In the genomic region with DNA sequence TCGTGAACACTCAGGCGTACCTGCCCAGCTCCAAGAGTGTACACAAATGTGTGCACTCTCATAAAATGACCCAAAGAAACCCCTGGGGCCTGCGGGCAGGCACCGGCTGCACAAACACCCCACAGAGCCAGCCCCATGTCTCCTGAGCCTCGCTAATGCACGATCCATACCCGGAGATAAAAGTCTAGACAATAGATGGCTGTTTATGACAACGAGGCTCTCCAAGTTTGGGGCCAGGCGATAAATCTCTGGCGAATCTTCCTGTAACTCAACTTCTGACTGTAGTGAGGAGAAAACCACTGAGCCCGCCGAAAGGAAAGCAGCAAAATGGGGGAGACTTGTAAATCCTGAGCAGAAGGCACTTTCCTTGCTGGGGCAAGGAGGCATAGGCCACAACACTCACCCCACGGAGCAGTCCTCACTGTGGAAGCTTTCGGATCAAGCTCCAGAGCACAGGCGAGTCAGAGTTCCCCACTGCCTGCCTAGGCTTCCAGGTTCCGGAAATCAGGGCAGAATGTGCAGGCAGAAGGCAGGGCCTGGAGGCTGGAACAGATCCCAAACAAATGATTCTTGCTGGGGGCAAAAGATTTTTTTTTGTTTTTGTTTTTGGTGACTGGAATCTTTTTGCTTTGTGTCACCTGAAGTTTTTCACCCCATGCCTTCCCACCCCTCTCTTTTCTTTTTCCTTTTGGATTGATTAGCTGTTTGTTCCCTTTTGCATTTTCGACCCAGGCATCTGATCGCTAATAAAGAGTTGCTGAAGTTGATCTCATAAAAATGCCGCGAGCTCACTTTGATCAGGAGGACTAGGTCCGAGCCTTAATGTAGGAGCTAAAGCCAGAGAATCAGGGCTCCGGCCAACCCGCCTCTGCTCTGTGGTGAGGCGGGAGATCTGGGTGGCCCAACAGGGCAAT, we compare ENCODE assay signal across 25 cellular contexts. TPM values are rescaled to one million over a fixed set of nuclear protein-coding genes. Genes with fewer than 3 reads are reported as not detected.
DNase-seq lines count a peak whose midpoint lies in the region; ATAC-seq and TF ChIP-seq lines count a peak whose summit lies in the region.
"Had no signal": no experiment of that assay in that cellular context is flagged by ENCODE, and none has a peak within 500 bp of the region (broad histone marks: within the 10 kb centered on the region; RNA-seq: fewer than 3 reads in every experiment).

No MANE protein-coding gene starts in this region.

- no peaks in the 10 kb centered on the region for H3K9me3 Mint-ChIP-seq in nephron
- no peaks in the 10 kb centered on the region for H3K9me3 Mint-ChIP-seq in activated CD4-positive, alpha-beta T cell treated with anti-CD3 and anti-CD28 coated beads for 36 hours (ENCODE audit: low read depth)
- H3K9me3 Mint-ChIP-seq: activated T-cell treated with anti-CD3 and anti-CD28 coated beads, Interleukin-2, amount 50 U/mL, for 72 hours had no signal

- peak overlapping the region in 2 of 3 experiments; percentile 45 to 77 for H3K4me3 Mint-ChIP-seq in nephron
- no peak overlapping the region for H3K4me3 Mint-ChIP-seq in activated CD4-positive, alpha-beta T cell treated with anti-CD3 and anti-CD28 coated beads for 36 hours
- H3K4me3 Mint-ChIP-seq: activated naive CD4-positive, alpha-beta T cell treated with anti-CD3 and anti-CD28 coated beads for 36 hours; activated T-cell treated with anti-CD3 and anti-CD28 coated beads, Interleukin-2, amount 50 U/mL, for 72 hours had no signal

- ATAC-seq in HG03442 (IDR thresholded peaks at IDR 0.05; ENCODE audit: unreplicated experiment): no peak
- no peak for ATAC-seq in activated CD4-positive, alpha-beta T cell treated with anti-CD3 and anti-CD28 coated beads for 36 hours
- ATAC-seq: activated T-cell treated with anti-CD3 and anti-CD28 coated beads, Interleukin-2, amount 50 U/mL, for 72 hours; lower lobe of right lung; Right ventricle myocardium inferior; upper lobe of right lung had no signal

- peak overlapping the region in 2 of 3 experiments; percentile 34 to 68 for H3K27ac Mint-ChIP-seq in nephron
- no peak overlapping the region for H3K27ac Mint-ChIP-seq in activated CD4-positive, alpha-beta T cell treated with anti-CD3 and anti-CD28 coated beads for 36 hours
- H3K27ac Mint-ChIP-seq: activated naive CD4-positive, alpha-beta T cell treated with anti-CD3 and anti-CD28 coated beads for 36 hours; activated T-cell treated with anti-CD3 and anti-CD28 coated beads, Interleukin-2, amount 50 U/mL, for 72 hours had no signal

- DNase-seq in A172 (ENCODE audit: low spot score): peak; percentile 25
- DNase-seq in HFF-Myc (ENCODE audit: extremely low read depth, low read depth): no peak
- DNase-seq in fibroblast of villous mesenchyme (ENCODE audit: low read depth): no peak
- no peak for DNase-seq in ACHN
- DNase-seq in NCI-H2227 (lab: John Stamatoyannopoulos, UW; ENCODE audit: unreplicated experiment): no peak
- no peak for DNase-seq in activated CD4-positive, alpha-beta T cell treated with anti-CD3 and anti-CD28 coated beads for 36 hours
- DNase-seq: activated CD4-positive, alpha-beta T cell treated with anti-CD3 and anti-CD28 coated beads for 1 hour; activated naive CD4-positive, alpha-beta T cell treated with anti-CD3 and anti-CD28 coated beads for 36 hours; activated T-cell treated with anti-CD3 and anti-CD28 coated beads, Interleukin-2, amount 50 U/mL, for 72 hours; anterior cingulate cortex; dermis blood vessel endothelial cell; hypothalamus; Karpas-422; lower lobe of right lung; NCI-H187; NCI-H748 treated with DMSO at 0.1 percent for 48 hours; stomach; SW 1271; upper lobe of right lung had no signal

- TF ChIP-seq CTCF in HFF-Myc (IDR thresholded peaks at IDR 0.05; ENCODE audit: low read depth, low read length, missing control alignments): no peak
- no peak for TF ChIP-seq CTCF in fibroblast of villous mesenchyme (IDR thresholded peaks at IDR 0.05; ENCODE audit: insufficient read depth, low read depth, low read length)
- no peak for TF ChIP-seq CTCF in nephron (IDR thresholded peaks at IDR 0.05; ENCODE audit: unreplicated experiment in 3 of 3)

- in situ Hi-C loops in ACHN (cut with HindIII; ENCODE audit: low pct_ligation_motif_present, low pct_unique_long_range_greater_than_20kb, low sequenced_read_pairs): no loop called here

- POLR2A ChIA-PET in activated CD4-positive, alpha-beta T cell treated with anti-CD3 and anti-CD28 coated beads for 36 hours (lab: Charles Lee): no interaction called here

- H3K4me3 ChIP-seq in HFF-Myc (replicated peaks; ENCODE audit: low read depth, low read length) (peak overlapping the region; percentile 49), fibroblast of villous mesenchyme (ENCODE audit: low read depth, low read length) (peak overlapping the region; percentile 66)
- H3K4me3 ChIP-seq: lower lobe of right lung, stomach, upper lobe of right lung had no signal

- H3K27me3 Mint-ChIP-seq in nephron (ENCODE audit: low read depth): peaks cover 100% of the 10 kb centered on the region
- H3K27me3 Mint-ChIP-seq in activated CD4-positive, alpha-beta T cell treated with anti-CD3 and anti-CD28 coated beads for 36 hours: peaks cover 94% of the 10 kb centered on the region

- no peaks in the 10 kb centered on the region for H3K36me3 Mint-ChIP-seq in nephron (ENCODE audit: low read depth)
- H3K36me3 Mint-ChIP-seq in activated CD4-positive, alpha-beta T cell treated with anti-CD3 and anti-CD28 coated beads for 36 hours (ENCODE audit: low read depth): no peaks in the 10 kb centered on the region

- intact Hi-C loops in activated CD4-positive, alpha-beta T cell treated with anti-CD3 and anti-CD28 coated beads for 36 hours (cut with DNase I, micrococcal nuclease): no loop called here

- CTCF ChIA-PET in activated CD4-positive, alpha-beta T cell treated with anti-CD3 and anti-CD28 coated beads for 36 hours (lab: Charles Lee): interaction anchor here (0.6 to 1.1 kb wide), 4 partner anchors 34 to 375 kb away, joined by 3 to 6 read pairs (median 4); no protein-coding TSS in a partner anchor

- peaks cover 33% of the 10 kb centered on the region for H3K4me1 Mint-ChIP-seq in nephron
- peaks cover 31% of the 10 kb centered on the region for H3K4me1 Mint-ChIP-seq in activated CD4-positive, alpha-beta T cell treated with anti-CD3 and anti-CD28 coated beads for 36 hours

RNA-seq across cellular contexts. Expression of a gene that starts 4.5 kb away (rescaled TPM):
- 1.0 and 2.3 TPM in 2 replicates for total RNA-seq in A172 (2014; rRNA removed; shearing (Covaris generic))
- total RNA-seq in fibroblast of villous mesenchyme: 0.86 and 2.9 TPM in 2 replicates
- total RNA-seq in activated CD4-positive, alpha-beta T cell treated with anti-CD3 and anti-CD28 coated beads for 36 hours: not detected
- total RNA-seq: activated naive CD4-positive, alpha-beta T cell treated with anti-CD3 and anti-CD28 coated beads for 36 hours; activated T-cell treated with anti-CD3 and anti-CD28 coated beads, Interleukin-2, amount 50 U/mL, for 72 hours; cardiac septum; dermis blood vessel endothelial cell; lower lobe of right lung; omental fat pad; Right ventricle myocardium inferior; stomach; upper lobe of right lung had no signal

RNA-seq across cellular contexts. Expression of a gene that starts 6.3 kb away (rescaled TPM):
- 8.4 and 9.8 TPM in 2 replicates for total RNA-seq in A172 (2014; rRNA removed; shearing (Covaris generic))
- 0.86 and 3.2 TPM in 2 replicates for total RNA-seq in fibroblast of villous mesenchyme
- total RNA-seq in activated CD4-positive, alpha-beta T cell treated with anti-CD3 and anti-CD28 coated beads for 36 hours: not detected
- total RNA-seq: activated naive CD4-positive, alpha-beta T cell treated with anti-CD3 and anti-CD28 coated beads for 36 hours; activated T-cell treated with anti-CD3 and anti-CD28 coated beads, Interleukin-2, amount 50 U/mL, for 72 hours; cardiac septum; dermis blood vessel endothelial cell; lower lobe of right lung; Right ventricle myocardium inferior; stomach; upper lobe of right lung had no signal

RNA-seq across cellular contexts. Expression of a gene that starts 13.8 kb away (rescaled TPM):
- not detected in 2 replicates for total RNA-seq in A172 (2014; rRNA removed; shearing (Covaris generic))
- under 0.01 TPM in 2 replicates for total RNA-seq in fibroblast of villous mesenchyme
- total RNA-seq in activated CD4-positive, alpha-beta T cell treated with anti-CD3 and anti-CD28 coated beads for 36 hours: not detected
- total RNA-seq: activated naive CD4-positive, alpha-beta T cell treated with anti-CD3 and anti-CD28 coated beads for 36 hours; activated T-cell treated with anti-CD3 and anti-CD28 coated beads, Interleukin-2, amount 50 U/mL, for 72 hours; cardiac septum; dermis blood vessel endothelial cell; lower lobe of right lung; omental fat pad; renal cortical epithelial cell; Right ventricle myocardium inferior; stomach; upper lobe of right lung had no signal

RNA-seq across cellular contexts. Expression of a gene that starts 16.5 kb away (rescaled TPM):
- total RNA-seq in A172 (2014; rRNA removed; shearing (Covaris generic)): 4.4 and 4.9 TPM in 2 replicates
- 0.43 and 5.2 TPM in 2 replicates for total RNA-seq in fibroblast of villous mesenchyme
- not detected for total RNA-seq in activated CD4-positive, alpha-beta T cell treated with anti-CD3 and anti-CD28 coated beads for 36 hours
- total RNA-seq: activated naive CD4-positive, alpha-beta T cell treated with anti-CD3 and anti-CD28 coated beads for 36 hours; activated T-cell treated with anti-CD3 and anti-CD28 coated beads, Interleukin-2, amount 50 U/mL, for 72 hours; cardiac septum; lower lobe of right lung; omental fat pad; Right ventricle myocardium inferior; stomach; upper lobe of right lung had no signal

RNA-seq across cellular contexts. Expression of a gene that starts 29.8 kb away (rescaled TPM):
- total RNA-seq in A172 (2014; rRNA removed; shearing (Covaris generic)): 7.5 and 8.9 TPM in 2 replicates
- 0.32 TPM in 1 of 2 replicates, not detected in the other for total RNA-seq in fibroblast of villous mesenchyme
- not detected for total RNA-seq in activated CD4-positive, alpha-beta T cell treated with anti-CD3 and anti-CD28 coated beads for 36 hours
- total RNA-seq: activated naive CD4-positive, alpha-beta T cell treated with anti-CD3 and anti-CD28 coated beads for 36 hours; activated T-cell treated with anti-CD3 and anti-CD28 coated beads, Interleukin-2, amount 50 U/mL, for 72 hours; cardiac septum; dermis blood vessel endothelial cell; lower lobe of right lung; omental fat pad; Right ventricle myocardium inferior; stomach; upper lobe of right lung had no signal
